18 cellular contexts compared by ENCODE assay signal in genomic region chr16:12124742-12125141, GRCh38.
DNase-seq lines count a peak whose midpoint lies in the region; ATAC-seq and TF ChIP-seq lines count a peak whose summit lies in the region.
"Had no signal": no experiment of that assay in that cellular context is flagged by ENCODE, and none has a peak within 500 bp of the region (broad histone marks: within the 10 kb centered on the region; RNA-seq: fewer than 3 reads in every experiment).

No MANE protein-coding gene starts in this region.

- H3K27me3 Mint-ChIP-seq in activated B cell treated with CpG ODN at 0.5 μM for 24 hours, result no peaks in the 10 kb centered on the region

- no peaks in the 10 kb centered on the region for H3F3A ChIP-seq in neural cell (ENCODE audit: insufficient read depth, low read length, poor library complexity, severe bottlenecking)

- no peak overlapping the region for H2AFZ ChIP-seq in neural cell (ENCODE audit: low read depth, low read length)

- peak overlapping the region; percentile 41 for H3K27ac ChIP-seq in neural cell (ENCODE audit: low read length)
- H3K27ac ChIP-seq: right atrium auricular region, uterus had no signal

- DNase-seq in NCI-H748 (lab: John Stamatoyannopoulos, UW; ENCODE audit: unreplicated experiment), result peak; percentile 35
- DNase-seq in NCI-H748 treated with DMSO at 0.1 percent for 48 hours (lab: John Stamatoyannopoulos, UW), result no peak
- DNase-seq in NCI-H2227 (lab: John Stamatoyannopoulos, UW; ENCODE audit: unreplicated experiment), result peak; percentile 49
- peak; percentile 20 for DNase-seq in activated B cell treated with CpG ODN at 0.5 μM for 24 hours
- no peak for DNase-seq in NCI-H774 (lab: John Stamatoyannopoulos, UW)
- no peak for DNase-seq in AG20443 (ENCODE audit: low spot score)
- no peak for DNase-seq in mucosa of gallbladder (ENCODE audit: low spot score)
- DNase-seq: activated naive CD4-positive, alpha-beta T cell treated with Interleukin-2 at 50 U/mL for 16 hours; hypothalamus; midbrain; NCI-H2029 treated with DMSO at 0.1 percent for 48 hours; NK-92 treated with Interleukin-12 subunit alpha and Interleukin-12 subunit beta, amount 100 ng/mL, for 24 hours; nucleus accumbens; T-helper 2 cell; uterus had no signal

- peak overlapping the region; percentile 40 for H3K4me3 Mint-ChIP-seq in activated B cell treated with CpG ODN at 0.5 μM for 24 hours

- no peaks in the 10 kb centered on the region for H3K36me3 ChIP-seq in neural cell (ENCODE audit: insufficient read depth, low read length)
- H3K36me3 ChIP-seq: right atrium auricular region, uterus had no signal

- no peaks in the 10 kb centered on the region for H4K20me1 ChIP-seq in neural cell (ENCODE audit: insufficient read depth)

- CTCF ChIA-PET in activated B cell treated with CpG ODN at 0.5 μM for 24 hours (lab: Charles Lee), result interaction anchor here (0.6 to 1.6 kb wide), 2 partner anchors 30 to 152 kb away, joined by 4 to 11 read pairs; no protein-coding TSS in a partner anchor

- H3K36me3 Mint-ChIP-seq in activated B cell treated with CpG ODN at 0.5 μM for 24 hours (ENCODE audit: low read depth), result peaks cover 57% of the 10 kb centered on the region

- no peak overlapping the region for H3K4me3 ChIP-seq in neural cell (ENCODE audit: low read length)
- H3K4me3 ChIP-seq: right atrium auricular region, uterus had no signal

- peaks cover 41% of the 10 kb centered on the region for H3K4me1 Mint-ChIP-seq in activated B cell treated with CpG ODN at 0.5 μM for 24 hours

- no peaks in the 10 kb centered on the region for H3K9me2 ChIP-seq in neural cell (ENCODE audit: insufficient read depth, low read length)

- TF ChIP-seq CTCF in activated B cell treated with CpG ODN at 0.5 μM for 24 hours (IDR thresholded peaks at IDR 0.05), result no peak
- TF ChIP-seq CTCF in neural cell (IDR thresholded peaks at IDR 0.05; ENCODE audit: poor library complexity, severe bottlenecking), result no peak

- TF ChIP-seq RAD21 in neural cell (conservative IDR thresholded peaks at IDR 0.05), result no peak

- ATAC-seq in activated B cell treated with CpG ODN at 0.5 μM for 24 hours (ENCODE audit: low read depth), result peak; percentile 80
- ATAC-seq: Right ventricle myocardium inferior had no signal

- POLR2A ChIA-PET in activated B cell treated with CpG ODN at 0.5 μM for 24 hours (lab: Charles Lee), result no interaction called here

- no peaks in the 10 kb centered on the region for H3K9me3 Mint-ChIP-seq in activated B cell treated with CpG ODN at 0.5 μM for 24 hours

- no peaks in the 10 kb centered on the region for H3K79me2 ChIP-seq in neural cell (replicated peaks; ENCODE audit: insufficient read depth, low read length)

- no peaks in the 10 kb centered on the region for H3K27me3 ChIP-seq in neural cell (ENCODE audit: insufficient read depth, low read depth, low read length)
- H3K27me3 ChIP-seq: right atrium auricular region, uterus had no signal

- H3K27ac Mint-ChIP-seq in activated B cell treated with CpG ODN at 0.5 μM for 24 hours, result peak overlapping the region; percentile 70

- intact Hi-C loops in activated B cell treated with CpG ODN at 0.5 μM for 24 hours (cut with micrococcal nuclease), result no loop called here

- TF ChIP-seq EP300 in neural cell (conservative IDR thresholded peaks at IDR 0.05; ENCODE audit: poor library complexity, severe bottlenecking), result no peak

- peak overlapping the region; percentile 35 for H3K9ac ChIP-seq in neural cell (ENCODE audit: low read length)

- no peaks in the 10 kb centered on the region for H3K9me3 ChIP-seq in neural cell (ENCODE audit: low read length)
- H3K9me3 ChIP-seq: right atrium auricular region, uterus had no signal

- H3K4me2 ChIP-seq in neural cell (ENCODE audit: low read length), result no peak overlapping the region

TF ChIP-seq in neural cell, 6 proteins besides CTCF, POLR2A, EP300 and RAD21:
- TF ChIP-seq MXI1 (conservative IDR thresholded peaks at IDR 0.05; ENCODE audit: poor library complexity, severe bottlenecking) (no peak), POLR2AphosphoS5 (IDR thresholded peaks at IDR 0.05) (no peak), EZH2 (IDR thresholded peaks at IDR 0.05; ENCODE audit: borderline replicate concordance, insufficient read depth, low read length, poor library complexity, severe bottlenecking) (no peak), TAF1 (IDR thresholded peaks at IDR 0.05; ENCODE audit: low read depth) (no peak), REST (IDR thresholded peaks at IDR 0.05; ENCODE audit: borderline replicate concordance) (no peak), SMC3 (conservative IDR thresholded peaks at IDR 0.05; ENCODE audit: poor library complexity) (no peak)

Comparison
In these comparisons a context has a peak if more than half of its experiments do, and no peak if none do; other contexts are left out.
1. DNase-seq: peak in NCI-H748 (single experiment), NCI-H2227 (single experiment) and activated B cell treated with CpG ODN at 0.5 μM for 24 hours (single experiment); none in NCI-H748 treated with DMSO at 0.1 percent for 48 hours (single experiment), NCI-H774 (single experiment), AG20443 (single experiment) and mucosa of gallbladder (single experiment).